Comparison of ENCODE assay signal across 1 cellular context in genomic region chr6:9138856-9139426, GRCh38.
A peak's percentile ranks its signal among the peaks of the same experiment; 100 is the strongest.
TF ChIP-seq lines count a peak whose summit lies in the region.

No MANE protein-coding gene starts in this region.

TF ChIP-seq in HepG2, 621 proteins besides CTCF, POLR2A, EP300 and RAD21:
- TF ChIP-seq ZNF512 (CRISPR knock-in tag; IDR thresholded peaks at IDR 0.05) (no peak), CENPX (CRISPR knock-in tag; IDR thresholded peaks at IDR 0.05) (no peak), ATF7-NPFF (CRISPR knock-in tag; IDR thresholded peaks at IDR 0.05; ENCODE audit: low read depth) (no peak), ZNF563 (CRISPR knock-in tag; IDR thresholded peaks at IDR 0.05) (no peak), ZNF704 (CRISPR knock-in tag; IDR thresholded peaks at IDR 0.05; ENCODE audit: borderline replicate concordance) (no peak), ATF7 (IDR thresholded peaks at IDR 0.05) (peak; percentile 69), ATF7 (CRISPR knock-in tag; IDR thresholded peaks at IDR 0.05) (no peak), ZSCAN21 (CRISPR knock-in tag; IDR thresholded peaks at IDR 0.05; ENCODE audit: borderline replicate concordance) (no peak)
